In genomic region chr1:12087797-12088314, GRCh38 we compare ENCODE assay signal across 10 cellular contexts. TPM values are rescaled to one million over a fixed set of nuclear protein-coding genes. Genes with fewer than 3 reads are reported as not detected.
DNase-seq lines count a peak whose midpoint lies in the region; ATAC-seq and TF ChIP-seq lines count a peak whose summit lies in the region.
"Had no signal": no experiment of that assay in that cellular context is flagged by ENCODE, and none has a peak within 500 bp of the region (broad histone marks: within the 10 kb centered on the region; RNA-seq: fewer than 3 reads in every experiment).

No MANE protein-coding gene starts in this region.

- no peaks in the 10 kb centered on the region for H3K36me3 Mint-ChIP-seq in activated T-cell treated with anti-CD3 and anti-CD28 coated beads, Interleukin-2, amount 50 U/mL, for 4 hours (ENCODE audit: insufficient read depth)

- H3K4me1 Mint-ChIP-seq in activated T-cell treated with anti-CD3 and anti-CD28 coated beads, Interleukin-2, amount 50 U/mL, for 4 hours (ENCODE audit: low read depth), result peaks cover 41% of the 10 kb centered on the region

- peak overlapping the region; percentile 40 for H3K4me3 Mint-ChIP-seq in activated T-cell treated with anti-CD3 and anti-CD28 coated beads, Interleukin-2, amount 50 U/mL, for 4 hours

- H3K9me3 Mint-ChIP-seq in activated T-cell treated with anti-CD3 and anti-CD28 coated beads, Interleukin-2, amount 50 U/mL, for 4 hours, result peaks cover 4% of the 10 kb centered on the region

- no peaks in the 10 kb centered on the region for H3K27me3 Mint-ChIP-seq in activated T-cell treated with anti-CD3 and anti-CD28 coated beads, Interleukin-2, amount 50 U/mL, for 4 hours (ENCODE audit: low read depth)

- ATAC-seq in GM18870 (IDR thresholded peaks at IDR 0.05; ENCODE audit: unreplicated experiment) (peak; percentile 52), HG03571 (IDR thresholded peaks at IDR 0.05; ENCODE audit: unreplicated experiment) (peak; percentile 65), HG02571 (IDR thresholded peaks at IDR 0.05; ENCODE audit: unreplicated experiment) (no peak), HG03139 (IDR thresholded peaks at IDR 0.05; ENCODE audit: unreplicated experiment) (no peak), SK-N-SH treated with all-trans-retinoic acid at 6 μM for 48 hours (no peak)
- peak; percentile 47 to 63 for ATAC-seq in activated T-cell treated with anti-CD3 and anti-CD28 coated beads, Interleukin-2, amount 50 U/mL, for 4 hours

- peak; percentile 28 for DNase-seq in activated T-cell treated with anti-CD3 and anti-CD28 coated beads, Interleukin-2, amount 50 U/mL, for 4 hours
- peak; percentile 40 to 60 for DNase-seq in stimulated activated CD4-positive, alpha-beta T cell treated with anti-CD3 and anti-CD28 coated beads, Interleukin-2, amount 100 ng/mL, for 24 hours
- no peak for DNase-seq in COLO668 (lab: John Stamatoyannopoulos, UW; ENCODE audit: unreplicated experiment)

TF ChIP-seq in SK-N-SH treated with all-trans-retinoic acid at 6 μM for 48 hours, 23 proteins besides CTCF, POLR2A, EP300 and RAD21:
- TF ChIP-seq PPARA (CRISPR knock-in tag; IDR thresholded peaks at IDR 0.05; ENCODE audit: borderline replicate concordance) (no peak), ZNF70 (CRISPR knock-in tag; IDR thresholded peaks at IDR 0.05) (no peak), ARNTL (CRISPR knock-in tag; IDR thresholded peaks at IDR 0.05; ENCODE audit: borderline replicate concordance, low read depth) (no peak), RARB (CRISPR knock-in tag; IDR thresholded peaks at IDR 0.05) (no peak), TSHZ2 (CRISPR knock-in tag; IDR thresholded peaks at IDR 0.05) (no peak), SNAI2 (CRISPR knock-in tag; IDR thresholded peaks at IDR 0.05) (no peak), ZFP30 (CRISPR knock-in tag; IDR thresholded peaks at IDR 0.05) (no peak), CSDC2 (CRISPR knock-in tag; IDR thresholded peaks at IDR 0.05) (no peak), ISL1 (CRISPR knock-in tag; IDR thresholded peaks at IDR 0.05) (no peak), ZFP3 (CRISPR knock-in tag; IDR thresholded peaks at IDR 0.05) (no peak), CREB5 (CRISPR knock-in tag; IDR thresholded peaks at IDR 0.05; ENCODE audit: low read depth) (no peak)

RNA-seq across cellular contexts. Expression of gene TNFRSF8, which starts 24.8 kb away (rescaled TPM):
- total RNA-seq in activated T-cell treated with anti-CD3 and anti-CD28 coated beads, Interleukin-2, amount 50 U/mL, for 4 hours, result 10 to 100 TPM; 13.7 to 17.5 (median 14.9) TPM
- total RNA-seq: G401, lung microvascular endothelial cell had no signal

Comparison
In these comparisons a context has a peak if more than half of its experiments do, and no peak if none do; other contexts are left out.
1. ATAC-seq: peak in GM18870 (single experiment), HG03571 (single experiment) and activated T-cell treated with anti-CD3 and anti-CD28 coated beads, Interleukin-2, amount 50 U/mL, for 4 hours (2 of 2); none in HG02571 (single experiment), HG03139 (single experiment) and SK-N-SH treated with all-trans-retinoic acid at 6 μM for 48 hours (single experiment).